ENCODE assay signal across 1 cellular context in the genomic region with DNA sequence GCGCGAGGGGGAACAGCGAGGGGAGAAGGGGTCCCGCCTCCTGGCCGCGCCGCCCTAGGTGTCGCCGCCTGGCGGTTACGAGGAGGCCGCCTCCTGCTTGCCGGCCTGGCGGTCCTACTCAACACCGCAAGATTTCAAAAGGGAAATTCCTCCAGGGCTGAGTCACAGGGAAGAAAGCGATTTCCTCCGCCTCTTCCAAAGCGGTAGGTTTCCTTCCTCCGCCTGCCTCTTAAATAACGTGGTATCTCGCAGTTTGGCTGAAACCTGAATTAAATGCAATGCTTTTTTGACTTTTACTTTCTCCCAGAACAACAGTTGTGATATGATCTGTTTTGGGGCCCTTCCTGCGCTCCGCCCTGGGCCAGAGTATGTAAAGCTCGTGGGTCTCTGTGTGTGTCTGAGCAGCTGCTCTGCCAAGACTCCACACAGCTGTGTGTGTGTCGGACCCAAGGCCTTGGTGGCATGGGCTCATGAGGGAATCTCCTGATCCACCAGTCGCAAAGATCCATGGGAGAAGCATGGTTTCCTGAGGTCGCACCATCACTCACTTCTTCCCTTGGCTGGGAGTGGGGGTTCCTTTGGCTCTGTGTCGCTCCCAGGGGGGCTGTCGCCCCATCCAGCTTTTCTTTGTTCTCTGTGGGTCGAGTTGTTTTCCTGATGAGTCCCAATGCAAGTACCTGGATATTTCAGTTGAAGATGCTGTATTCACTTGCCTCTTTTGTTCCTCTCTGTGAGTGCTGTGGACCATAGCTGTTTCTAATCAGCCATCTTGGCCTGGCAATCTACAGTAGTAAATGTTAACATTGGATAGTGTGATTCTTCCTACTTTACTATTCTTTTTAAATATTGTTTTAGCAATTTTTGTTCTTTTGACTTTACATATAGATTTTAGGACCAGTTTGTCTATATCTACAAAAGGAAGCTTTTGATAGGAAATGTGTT.
TF ChIP-seq lines count a peak whose summit lies in the region.

No MANE protein-coding gene starts in this region.

TF ChIP-seq in H1, 55 proteins besides CTCF, POLR2A, EP300 and RAD21 (continued from another document):
- TF ChIP-seq TBP (IDR thresholded peaks at IDR 0.05; ENCODE audit: low read depth, low read length) (0 out of 2 replicates have a peak, but pooled peaks have one; percentile 55), ASH2L (IDR thresholded peaks at IDR 0.05; ENCODE audit: low read length) (peak; percentile 93), SIN3A (conservative IDR thresholded peaks at IDR 0.05 in 1 of 2, IDR thresholded peaks at IDR 0.05 in 1 of 2; ENCODE audit: low read depth in 1 of 2, low read length in 2 of 2) (no peak), TEAD4 (IDR thresholded peaks at IDR 0.05; ENCODE audit: low read depth, low read length) (peak; percentile 82), NANOG (IDR thresholded peaks at IDR 0.05; ENCODE audit: insufficient read depth, low read depth, low read length, poor library complexity, severe bottlenecking) (no peak), CHD1 (IDR thresholded peaks at IDR 0.05; ENCODE audit: low read depth, low read length) (no peak), RBBP5 (IDR thresholded peaks at IDR 0.05; ENCODE audit: borderline replicate concordance, low read depth, low read length) (no peak), SP1 (IDR thresholded peaks at IDR 0.05; ENCODE audit: low read depth, low read length) (0 out of 2 replicates have a peak, but pooled peaks have one; percentile 40), CHD2 (IDR thresholded peaks at IDR 0.05; ENCODE audit: low read length) (no peak), CBX8 (IDR thresholded peaks at IDR 0.05; ENCODE audit: borderline replicate concordance, low read depth, low read length) (no peak), CREB1 (IDR thresholded peaks at IDR 0.05) (0 out of 2 replicates have a peak, but pooled peaks have one; percentile 36), EGR1 (IDR thresholded peaks at IDR 0.05; ENCODE audit: borderline replicate concordance, low read depth, low read length) (peak; percentile 25; the same call in 1 of the 2 replicates), YY1 (IDR thresholded peaks at IDR 0.05; ENCODE audit: low read depth, low read length) (peak; percentile 55; the same call in 1 of the 2 replicates), JUN (IDR thresholded peaks at IDR 0.05; ENCODE audit: low read depth, low read length) (peak; percentile 79; the same call in 1 of the 2 replicates), BCL11A (IDR thresholded peaks at IDR 0.05; ENCODE audit: low read depth in 2 of 2, low read length in 2 of 2) (no peak), JUND (IDR thresholded peaks at IDR 0.05; ENCODE audit: low read length) (peak; percentile 92), POU5F1 (IDR thresholded peaks at IDR 0.05; ENCODE audit: low read depth, low read length) (no peak)
- TF ChIP-seq, protein P1, sequence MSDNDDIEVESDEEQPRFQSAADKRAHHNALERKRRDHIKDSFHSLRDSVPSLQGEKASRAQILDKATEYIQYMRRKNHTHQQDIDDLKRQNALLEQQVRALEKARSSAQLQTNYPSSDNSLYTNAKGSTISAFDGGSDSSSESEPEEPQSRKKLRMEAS (IDR thresholded peaks at IDR 0.05): peak; percentile 77; the same call in 1 of the 2 replicates
- TF ChIP-seq, protein P2, sequence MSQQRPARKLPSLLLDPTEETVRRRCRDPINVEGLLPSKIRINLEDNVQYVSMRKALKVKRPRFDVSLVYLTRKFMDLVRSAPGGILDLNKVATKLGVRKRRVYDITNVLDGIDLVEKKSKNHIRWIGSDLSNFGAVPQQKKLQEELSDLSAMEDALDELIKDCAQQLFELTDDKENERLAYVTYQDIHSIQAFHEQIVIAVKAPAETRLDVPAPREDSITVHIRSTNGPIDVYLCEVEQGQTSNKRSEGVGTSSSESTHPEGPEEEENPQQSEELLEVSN (IDR thresholded peaks at IDR 0.05): peak; percentile 67
- TF ChIP-seq, protein P3, sequence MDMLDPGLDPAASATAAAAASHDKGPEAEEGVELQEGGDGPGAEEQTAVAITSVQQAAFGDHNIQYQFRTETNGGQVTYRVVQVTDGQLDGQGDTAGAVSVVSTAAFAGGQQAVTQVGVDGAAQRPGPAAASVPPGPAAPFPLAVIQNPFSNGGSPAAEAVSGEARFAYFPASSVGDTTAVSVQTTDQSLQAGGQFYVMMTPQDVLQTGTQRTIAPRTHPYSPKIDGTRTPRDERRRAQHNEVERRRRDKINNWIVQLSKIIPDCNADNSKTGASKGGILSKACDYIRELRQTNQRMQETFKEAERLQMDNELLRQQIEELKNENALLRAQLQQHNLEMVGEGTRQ (IDR thresholded peaks at IDR 0.05; ENCODE audit: low read length): no peak
